In genomic region chr20:10513931-10514575, GRCh38 we compare ENCODE assay signal across 1 cellular context.
TF ChIP-seq lines count a peak whose summit lies in the region.

No MANE protein-coding gene starts in this region.

TF ChIP-seq in IMR-90, 13 proteins besides CTCF, POLR2A, EP300 and RAD21:
- TF ChIP-seq NFE2L2 (IDR thresholded peaks at IDR 0.05; ENCODE audit: low read depth, low read length): no peak
- TF ChIP-seq RCOR1 (IDR thresholded peaks at IDR 0.05; ENCODE audit: insufficient replicate concordance, low read length): no peak
